Comparison of ENCODE assay signal across 1 cellular context in the genomic region with DNA sequence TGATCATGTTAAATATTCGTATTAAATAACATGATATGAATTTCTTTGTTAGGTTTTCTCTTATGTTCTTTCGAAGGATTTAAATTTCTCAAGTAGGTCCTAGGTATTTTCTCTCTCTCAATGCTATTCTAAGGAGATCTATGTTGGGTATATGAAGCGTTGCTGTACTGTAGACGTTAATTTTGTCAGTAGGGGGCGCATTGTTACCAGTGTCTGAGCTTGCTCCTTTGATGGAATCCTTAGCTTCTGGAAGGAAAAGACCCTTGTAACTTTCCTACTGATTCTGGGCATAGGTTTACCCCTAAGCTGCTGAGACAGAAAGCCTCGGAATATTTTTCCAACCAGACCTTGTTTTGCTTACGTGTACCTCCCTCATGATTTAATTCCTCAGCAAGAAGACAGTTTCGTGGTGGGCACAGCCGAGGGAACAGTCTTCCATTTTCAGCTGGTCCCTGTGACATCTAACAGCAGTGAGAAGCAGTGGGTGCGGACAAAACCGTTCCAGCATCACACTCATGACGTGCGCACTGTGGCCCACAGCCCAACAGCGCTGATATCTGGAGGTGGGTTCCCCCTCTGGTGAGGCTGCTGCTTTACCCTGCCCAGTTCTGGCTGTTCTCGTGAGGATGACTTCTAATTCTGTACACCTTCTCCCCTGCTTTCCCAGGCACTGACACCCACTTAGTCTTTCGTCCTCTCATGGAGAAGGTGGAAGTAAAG.
TF ChIP-seq lines count a peak whose summit lies in the region.

No MANE protein-coding gene starts in this region.

TF ChIP-seq in endothelial cell of umbilical vein, 7 proteins besides CTCF, POLR2A, EP300 and RAD21 (continued from another document):
- TF ChIP-seq POLR2AphosphoS5 (IDR thresholded peaks at IDR 0.05; ENCODE audit: insufficient read depth, low read depth, low read length) (no peak), FOS (IDR thresholded peaks at IDR 0.05; ENCODE audit: borderline replicate concordance, insufficient read depth, low read length) (no peak), EZH2 (IDR thresholded peaks at IDR 0.05; ENCODE audit: borderline replicate concordance, low read depth, low read length, severe bottlenecking) (no peak), JUN (IDR thresholded peaks at IDR 0.05; ENCODE audit: borderline replicate concordance, insufficient read depth, insufficient read length, low read depth) (no peak), MYC (IDR thresholded peaks at IDR 0.05; ENCODE audit: low read depth, low read length) (no peak)
- TF ChIP-seq, protein P1, sequence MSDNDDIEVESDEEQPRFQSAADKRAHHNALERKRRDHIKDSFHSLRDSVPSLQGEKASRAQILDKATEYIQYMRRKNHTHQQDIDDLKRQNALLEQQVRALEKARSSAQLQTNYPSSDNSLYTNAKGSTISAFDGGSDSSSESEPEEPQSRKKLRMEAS (IDR thresholded peaks at IDR 0.05; ENCODE audit: insufficient read depth, insufficient read length) = no peak
